37 cellular contexts compared by ENCODE assay signal in the genomic region with DNA sequence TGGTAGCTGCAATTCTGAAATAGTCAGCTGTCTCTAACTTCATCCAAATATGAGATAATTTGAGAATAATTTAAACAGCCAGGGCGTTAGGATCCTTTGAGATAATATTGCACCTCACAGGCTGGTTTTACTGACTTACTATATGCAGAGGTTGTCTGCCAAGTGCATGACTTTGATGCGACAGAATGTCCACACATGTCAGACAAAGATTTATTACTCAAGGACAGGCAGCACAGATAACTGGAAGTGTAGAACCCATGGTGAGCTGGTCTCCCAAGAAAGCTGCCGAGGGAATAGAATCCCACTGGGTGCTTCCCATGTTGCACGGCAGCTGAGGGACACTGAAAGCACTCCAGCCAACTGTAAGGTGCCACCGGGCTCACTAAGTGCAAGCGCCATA.
"Had no signal": no experiment of that assay in that cellular context is flagged by ENCODE, and none has a peak within 500 bp of the region (broad histone marks: within the 10 kb centered on the region; RNA-seq: fewer than 3 reads in every experiment).

No MANE protein-coding gene starts in this region.

- DNase-seq: activated B cell treated with CpG ODN at 0.5 μM for 24 hours; activated CD4-positive, alpha-beta memory T cell treated with anti-CD3 and anti-CD28 coated beads for 36 hours; activated CD4-positive, alpha-beta T cell treated with anti-CD3 and anti-CD28 coated beads for 4 hours; activated CD4-positive, alpha-beta T cell treated with anti-CD3 and anti-CD28 coated beads, Interleukin-2, amount 10 ng/mL, durations not matched to agents 24 days and 14 days; activated CD4-positive, alpha-beta T cell treated with anti-CD3 and anti-CD28 coated beads, Interleukin-2, amount 50 U/mL, for 1 hour; activated CD4-positive, alpha-beta T cell treated with anti-CD3 and anti-CD28 coated beads, Interleukin-2, amount 50 U/mL, for 4 hours; activated CD4-positive, CD25-positive, alpha-beta regulatory T cell treated with anti-CD3 and anti-CD28 coated beads, Interleukin-2, amount 50 U/mL, for 72 hours; activated CD8-positive, alpha-beta memory T cell treated with anti-CD3 and anti-CD28 coated beads, Interleukin-2, amount 50 U/mL, for 4 hours; activated CD8-positive, alpha-beta T cell treated with anti-CD3 and anti-CD28 coated beads for 36 hours; activated effector memory CD4-positive, alpha-beta T cell treated with anti-CD3 and anti-CD28 coated beads, Interleukin-2, amount 50 U/mL, for 16 hours; activated gamma-delta T cell treated with Interleukin-2 at 50 U/mL for 16 hours; activated naive CD4-positive, alpha-beta T cell; activated naive CD4-positive, alpha-beta T cell treated with anti-CD3 and anti-CD28 coated beads for 36 hours; activated naive CD4-positive, alpha-beta T cell treated with anti-CD3 and anti-CD28 coated beads, Interleukin-2, amount 50 U/mL, for 16 hours; activated naive CD8-positive, alpha-beta T cell treated with anti-CD3 and anti-CD28 coated beads for 36 hours; activated T-cell treated with anti-CD3 and anti-CD28 coated beads for 4 hours; activated T-cell treated with anti-CD3 and anti-CD28 coated beads, Interleukin-2, amount 50 U/mL, for 1 hour; activated T-cell treated with anti-CD3 and anti-CD28 coated beads, Interleukin-2, amount 50 U/mL, for 4 hours; activated T-cell treated with anti-CD3 and anti-CD28 coated beads, Interleukin-2, amount 50 U/mL, for 72 hours; adrenal gland; amniotic stem cell; aorta; body of pancreas; brain microvascular endothelial cell; central memory CD4-positive, alpha-beta T cell; T-helper 1 cell; T-helper 2 cell; T-helper 9 cell had no signal

- H3K36me3 ChIP-seq: adrenal gland, brain microvascular endothelial cell had no signal

- H3K27ac Mint-ChIP-seq: activated B cell treated with CpG ODN at 0.5 μM for 24 hours; activated CD4-positive, alpha-beta memory T cell treated with anti-CD3 and anti-CD28 coated beads for 36 hours; activated CD4-positive, alpha-beta T cell treated with anti-CD3 and anti-CD28 coated beads, Interleukin-2, amount 10 ng/mL, durations not matched to agents 24 days and 14 days; activated CD8-positive, alpha-beta T cell treated with anti-CD3 and anti-CD28 coated beads for 36 hours; activated naive CD4-positive, alpha-beta T cell treated with anti-CD3 and anti-CD28 coated beads for 36 hours; activated naive CD4-positive, alpha-beta T cell treated with anti-CD3 and anti-CD28 coated beads, Interleukin-2, amount 50 U/mL, for 72 hours; activated naive CD8-positive, alpha-beta T cell treated with anti-CD3 and anti-CD28 coated beads for 36 hours; activated T-cell treated with anti-CD3 and anti-CD28 coated beads, Interleukin-2, amount 50 U/mL, for 72 hours; activated T-helper 1 cell treated with anti-CD3 and anti-CD28 coated beads, Interleukin-12 subunit alpha, Interleukin-12 subunit beta, Interleukin-2, Interleukin-4 antibody, amounts not matched to agents 30 ng/mL and 10 ng/mL and 1 ng/mL, durations not matched to agents 14 hours and 24 hours and 36 hours; activated T-helper 17 cell treated with anti-CD3 and anti-CD28 coated beads, Interleukin-2, amount 50 U/mL, for 72 hours; T-helper 1 cell treated with Interleukin-12 subunit alpha and Interleukin-12 subunit beta and Interleukin-4 antibody, amounts not matched to agents 30 μg/mL and 1 μg/mL, for 36 hours; T-helper 2 cell treated with Interferon-gamma antibody and Interleukin-4, amounts not matched to agents 5 μg/mL and 100 μg/mL, for 36 hours had no signal

- H3K9me3 ChIP-seq: body of pancreas, breast epithelium had no signal

- H3K27me3 ChIP-seq: adrenal gland, body of pancreas, brain microvascular endothelial cell, breast epithelium had no signal

- H3K27ac ChIP-seq: adrenal gland, body of pancreas, brain microvascular endothelial cell, breast epithelium, VCaP had no signal

- H3K9me3 Mint-ChIP-seq: activated CD4-positive, alpha-beta T cell treated with anti-CD3 and anti-CD28 coated beads, Interleukin-2, amount 10 ng/mL, durations not matched to agents 24 days and 14 days; activated CD8-positive, alpha-beta T cell treated with anti-CD3 and anti-CD28 coated beads for 36 hours; activated T-helper 17 cell treated with anti-CD3 and anti-CD28 coated beads, Interleukin-2, amount 50 U/mL, for 72 hours; T-helper 1 cell treated with Interleukin-12 subunit alpha and Interleukin-12 subunit beta and Interleukin-4 antibody, amounts not matched to agents 30 μg/mL and 1 μg/mL, for 36 hours had no signal

- H3K36me3 Mint-ChIP-seq: activated CD4-positive, alpha-beta memory T cell treated with anti-CD3 and anti-CD28 coated beads for 36 hours; activated naive CD8-positive, alpha-beta T cell treated with anti-CD3 and anti-CD28 coated beads for 36 hours had no signal

- H3K4me1 Mint-ChIP-seq: activated T-helper 17 cell treated with anti-CD3 and anti-CD28 coated beads, Interleukin-2, amount 50 U/mL, for 72 hours had no signal

- H3K4me3 Mint-ChIP-seq: activated B cell treated with CpG ODN at 0.5 μM for 24 hours; activated CD4-positive, alpha-beta memory T cell treated with anti-CD3 and anti-CD28 coated beads for 36 hours; activated CD4-positive, alpha-beta T cell treated with anti-CD3 and anti-CD28 coated beads, Interleukin-2, amount 10 ng/mL, durations not matched to agents 24 days and 14 days; activated CD8-positive, alpha-beta T cell treated with anti-CD3 and anti-CD28 coated beads for 36 hours; activated naive CD4-positive, alpha-beta T cell treated with anti-CD3 and anti-CD28 coated beads for 36 hours; activated naive CD8-positive, alpha-beta T cell treated with anti-CD3 and anti-CD28 coated beads for 36 hours; activated T-cell treated with anti-CD3 and anti-CD28 coated beads, Interleukin-2, amount 50 U/mL, for 4 hours; activated T-cell treated with anti-CD3 and anti-CD28 coated beads, Interleukin-2, amount 50 U/mL, for 72 hours; activated T-helper 1 cell treated with anti-CD3 and anti-CD28 coated beads, Interleukin-12 subunit alpha, Interleukin-12 subunit beta, Interleukin-2, Interleukin-4 antibody, amounts not matched to agents 30 ng/mL and 10 ng/mL and 1 ng/mL, durations not matched to agents 14 hours and 24 hours and 36 hours; activated T-helper 17 cell treated with anti-CD3 and anti-CD28 coated beads, Interleukin-2, amount 50 U/mL, for 72 hours; T-helper 1 cell treated with Interleukin-12 subunit alpha and Interleukin-12 subunit beta and Interleukin-4 antibody, amounts not matched to agents 30 μg/mL and 1 μg/mL, for 36 hours; T-helper 2 cell treated with Interferon-gamma antibody and Interleukin-4, amounts not matched to agents 5 μg/mL and 100 μg/mL, for 36 hours had no signal

- H3K4me1 ChIP-seq: adrenal gland, body of pancreas, breast epithelium had no signal

- H3K4me3 ChIP-seq: adrenal gland, body of pancreas, breast epithelium had no signal

- FAIRE-seq: astrocyte, TTC549 had no signal

- ATAC-seq: activated CD8-positive, alpha-beta T cell treated with anti-CD3 and anti-CD28 coated beads for 36 hours; activated naive CD4-positive, alpha-beta T cell treated with anti-CD3 and anti-CD28 coated beads, Interleukin-2, amount 50 U/mL, for 72 hours; activated T-cell treated with anti-CD3 and anti-CD28 coated beads, Interleukin-2, amount 50 U/mL, for 4 hours; activated T-cell treated with anti-CD3 and anti-CD28 coated beads, Interleukin-2, amount 50 U/mL, for 72 hours; activated T-helper 17 cell treated with anti-CD3 and anti-CD28 coated beads, Interleukin-2, amount 50 U/mL, for 72 hours; body of pancreas had no signal

- H3K27me3 Mint-ChIP-seq: activated B cell treated with CpG ODN at 0.5 μM for 24 hours; activated CD4-positive, alpha-beta memory T cell treated with anti-CD3 and anti-CD28 coated beads for 36 hours; activated CD4-positive, alpha-beta T cell treated with anti-CD3 and anti-CD28 coated beads, Interleukin-2, amount 10 ng/mL, durations not matched to agents 24 days and 14 days; activated CD8-positive, alpha-beta T cell treated with anti-CD3 and anti-CD28 coated beads for 36 hours; activated naive CD8-positive, alpha-beta T cell treated with anti-CD3 and anti-CD28 coated beads for 36 hours; activated T-helper 17 cell treated with anti-CD3 and anti-CD28 coated beads, Interleukin-2, amount 50 U/mL, for 72 hours had no signal
